ENCODE assay signal across 11 cellular contexts in the genomic region with DNA sequence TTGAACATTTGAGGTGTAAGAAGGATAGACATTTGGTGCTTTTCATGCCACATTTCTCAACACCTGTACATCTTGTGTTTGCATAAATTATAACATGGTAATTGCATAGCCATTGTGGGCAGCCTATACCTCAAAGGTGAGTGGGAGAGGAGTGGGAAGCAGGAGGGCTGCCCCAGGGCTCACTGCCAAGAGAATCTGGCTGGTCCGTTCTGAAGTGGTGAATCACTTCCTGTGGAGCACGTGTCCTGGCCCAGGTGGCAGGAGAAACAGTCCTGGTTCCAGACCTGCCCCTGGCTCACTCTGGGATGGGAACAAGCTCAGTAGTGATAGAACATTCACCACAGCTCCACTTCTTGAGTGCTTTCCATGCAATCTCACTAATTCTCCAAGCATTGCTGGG. TPM values are rescaled to one million over a fixed set of nuclear protein-coding genes. Genes with fewer than 3 reads are reported as not detected.
DNase-seq lines count a peak whose midpoint lies in the region; TF ChIP-seq lines count a peak whose summit lies in the region.
"Had no signal": no experiment of that assay in that cellular context is flagged by ENCODE, and none has a peak within 500 bp of the region (broad histone marks: within the 10 kb centered on the region; RNA-seq: fewer than 3 reads in every experiment).

No MANE protein-coding gene starts in this region.

- H3K9me2 ChIP-seq in Karpas-422 (replicated peaks; ENCODE audit: insufficient read depth, low read length): no peaks in the 10 kb centered on the region

- H3K4me1 ChIP-seq in BE2C (peaks cover 7% of the 10 kb centered on the region), Karpas-422 (ENCODE audit: low read length) (peaks cover 18% of the 10 kb centered on the region; the same call in 1 of the 2 replicates)

- no peaks in the 10 kb centered on the region for H3K9me3 ChIP-seq in BE2C
- no peaks in the 10 kb centered on the region for H3K9me3 ChIP-seq in Karpas-422 (ENCODE audit: low read length)
- H3K9me3 ChIP-seq: right atrium auricular region, tibial nerve had no signal

- no peak overlapping the region for H3K4me2 ChIP-seq in Karpas-422 (ENCODE audit: low read depth, low read length, poor library complexity, severe bottlenecking)

- no peak overlapping the region for H3K9ac ChIP-seq in Karpas-422 (ENCODE audit: low read length)

- intact Hi-C loops in head of caudate nucleus (cut with DNase I): no loop called here

- no peaks in the 10 kb centered on the region for H3K79me2 ChIP-seq in Karpas-422 (ENCODE audit: low read length)

- H3K36me3 ChIP-seq in BE2C (no peaks in the 10 kb centered on the region), Karpas-422 (ENCODE audit: insufficient read depth, low read length) (no peaks in the 10 kb centered on the region)
- H3K36me3 ChIP-seq: right atrium auricular region, tibial nerve had no signal

- no peak overlapping the region for H3K4me3 ChIP-seq in BE2C (ENCODE audit: low read depth, low read length)
- no peak overlapping the region for H3K4me3 ChIP-seq in fibroblast of the aortic adventitia (ENCODE audit: low read depth, low read length)
- H3K4me3 ChIP-seq in Karpas-422 (ENCODE audit: low read length): no peak overlapping the region
- H3K4me3 ChIP-seq: right atrium auricular region, tibial nerve had no signal

- DNase-seq in BE2C (peak; percentile 45), DMS53 (lab: John Stamatoyannopoulos, UW) (peak; percentile 89), NCI-H226 (peak; percentile 66), fibroblast of the aortic adventitia (ENCODE audit: low read depth) (peak; percentile 14), Karpas-422 (no peak), head of caudate nucleus (no peak), KG1 (lab: John Stamatoyannopoulos, UW) (no peak)
- DNase-seq: effector CD4-positive, alpha-beta T cell; MV-4-11 had no signal

- no peak overlapping the region for H2AFZ ChIP-seq in Karpas-422 (ENCODE audit: low read length)

- H4K20me1 ChIP-seq in Karpas-422 (ENCODE audit: insufficient read depth, low read depth, low read length): no peaks in the 10 kb centered on the region

- TF ChIP-seq CTCF in BE2C (IDR thresholded peaks at IDR 0.05; ENCODE audit: low read depth, low read length) (no peak), fibroblast of the aortic adventitia (IDR thresholded peaks at IDR 0.05; ENCODE audit: insufficient read depth, low read length) (no peak)

- H3K27me3 ChIP-seq in BE2C (no peaks in the 10 kb centered on the region), Karpas-422 (ENCODE audit: low read length) (no peaks in the 10 kb centered on the region)
- H3K27me3 ChIP-seq: right atrium auricular region, tibial nerve had no signal

- no peak overlapping the region for H3K27ac ChIP-seq in Karpas-422 (ENCODE audit: low read length)
- H3K27ac ChIP-seq: right atrium auricular region, tibial nerve had no signal

RNA-seq across cellular contexts. Expression of a gene that starts 11.6 kb away (rescaled TPM):
- polyA plus RNA-seq in BE2C (2012; ENCODE audit: insufficient read depth, insufficient read length, low read depth): not detected
- 12.0 and 14.5 TPM in 2 replicates for total RNA-seq in fibroblast of the aortic adventitia (ENCODE audit: low replicate concordance)
- not detected in 2 replicates for total RNA-seq in Karpas-422 (2014; rRNA removed; shearing (Covaris generic); ENCODE audit: low replicate concordance)

RNA-seq across cellular contexts. Expression of a gene that starts 34.2 kb away (rescaled TPM):
- 3.2 TPM for polyA plus RNA-seq in BE2C (2012; ENCODE audit: insufficient read depth, insufficient read length, low read depth)
- total RNA-seq in fibroblast of the aortic adventitia (ENCODE audit: low replicate concordance): 0.18 TPM in 1 of 2 replicates, not detected in the other
- total RNA-seq in Karpas-422 (2014; rRNA removed; shearing (Covaris generic); ENCODE audit: low replicate concordance): not detected in 2 replicates

Comparison
In these comparisons a context has a peak if more than half of its experiments do, and no peak if none do; other contexts are left out.
1. DNase-seq: peak in BE2C (single experiment), DMS53 (single experiment), NCI-H226 (single experiment) and fibroblast of the aortic adventitia (single experiment); none in Karpas-422 (single experiment), head of caudate nucleus (0 of 42) and KG1 (single experiment).
2. RNA of a gene that starts 11.6 kb away (total RNA-seq): 12.0 to 14.5 TPM in fibroblast of the aortic adventitia; not detected in Karpas-422; every median in the first group is over 10 times any median in the second.